In the genomic region with DNA sequence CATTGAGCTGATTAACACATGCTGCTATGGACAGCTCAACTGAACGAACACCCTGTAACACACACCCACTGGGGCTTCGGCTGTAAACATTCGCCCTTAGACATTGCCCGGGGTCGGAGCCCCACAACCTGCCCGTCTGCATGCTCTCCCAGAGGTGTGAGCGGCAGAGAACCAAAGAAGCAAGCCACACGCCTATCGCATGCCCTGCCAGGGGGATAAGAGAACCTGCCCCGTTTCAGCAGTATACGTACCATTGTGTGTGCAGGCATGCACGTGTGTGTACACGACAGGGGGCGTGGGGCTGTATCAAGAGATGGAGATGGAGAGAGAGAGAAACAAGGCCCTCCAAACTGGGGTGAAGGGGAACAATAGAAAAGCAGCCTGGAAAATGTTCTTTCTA, we compare ENCODE assay signal across 26 cellular contexts.
"Had no signal": no experiment of that assay in that cellular context is flagged by ENCODE, and none has a peak within 500 bp of the region (broad histone marks: within the 10 kb centered on the region; RNA-seq: fewer than 3 reads in every experiment).

No MANE protein-coding gene starts in this region.

- H3K27ac ChIP-seq: stomach, suprapubic skin, testis, thoracic aorta, thyroid gland, tibial artery, tibial nerve, transverse colon, upper lobe of left lung, upper lobe of right lung, uterus, vagina had no signal

- H3K9me3 ChIP-seq: stomach, suprapubic skin, testis, thoracic aorta, thyroid gland, tibial artery, tibial nerve, transverse colon, upper lobe of left lung, upper lobe of right lung, uterus, vagina had no signal

- H3K4me1 ChIP-seq: stomach, suprapubic skin, testis, thyroid gland, tibial artery, tibial nerve, transverse colon, upper lobe of left lung, upper lobe of right lung, uterus, vagina had no signal

- H3K36me3 ChIP-seq: stomach, suprapubic skin, thoracic aorta, thyroid gland, tibial artery, tibial nerve, transverse colon, upper lobe of left lung, upper lobe of right lung, uterus, vagina had no signal

- H3K27me3 ChIP-seq: stomach, suprapubic skin, testis, thyroid gland, tibial artery, tibial nerve, transverse colon, upper lobe of left lung, upper lobe of right lung, uterus, vagina had no signal

- ATAC-seq: stimulated activated effector memory CD8-positive, alpha-beta T cell treated with anti-CD3 and anti-CD28 coated beads, Interleukin-12 subunit alpha, Interleukin-12 subunit beta, amount 100 ng/mL, for 72 hours; stimulated activated memory B cell treated with anti-CD40 and anti-IgM and Interleukin-4, amounts not matched to agents 10 μg/mL and 1 μg/mL and 100 μg/mL, for 72 hours; stimulated activated naive B cell treated with anti-CD40 and anti-IgM and Interleukin-4, amounts not matched to agents 10 μg/mL and 1 μg/mL and 100 μg/mL, for 72 hours; stimulated activated naive CD8-positive, alpha-beta T cell treated with anti-CD3 and anti-CD28 coated beads, Interleukin-15, amount 100 ng/mL, for 72 hours; stimulated activated naive CD8-positive, alpha-beta T cell treated with anti-CD3 and anti-CD28 coated beads, Interleukin-15, Interleukin-2, amounts not matched to agents 100 U/mL and 50 U/mL, for 24 hours; upper lobe of right lung had no signal

- H3K4me3 ChIP-seq: stomach, suprapubic skin, testis, thoracic aorta, thyroid gland, tibial artery, tibial nerve, transverse colon, upper lobe of left lung, upper lobe of right lung, uterus, vagina had no signal

- DNase-seq: stimulated activated CD4-positive, alpha-beta T cell treated with anti-CD3 and anti-CD28 coated beads, Interleukin-2, amount 100 ng/mL, for 48 hours; stimulated activated CD4-positive, alpha-beta T cell treated with anti-CD3 and anti-CD28 coated beads, Interleukin-4, amount 100 ng/mL, for 1 hour; stimulated activated CD4-positive, alpha-beta T cell treated with anti-CD3 and anti-CD28 coated beads, Interleukin-4, amount 100 ng/mL, for 24 hours; stimulated activated CD4-positive, alpha-beta T cell treated with anti-CD3 and anti-CD28 coated beads, Interleukin-4, amount 100 ng/mL, for 4 hours; stimulated activated CD8-positive, alpha-beta memory T cell treated with anti-CD3 and anti-CD28 coated beads, Interleukin-4, amount 100 ng/mL, for 48 hours; stimulated activated naive B cell treated with anti-CD40 and anti-IgM and Interleukin-4, amounts not matched to agents 10 μg/mL and 1 μg/mL and 100 μg/mL, for 72 hours; stimulated activated naive CD4-positive, alpha-beta T cell; stimulated activated naive CD4-positive, alpha-beta T cell treated with Interleukin-2 at 50 U/mL for 16 hours; stimulated activated naive CD8-positive, alpha-beta T cell treated with anti-CD3 and anti-CD28 coated beads, Interleukin-15, amount 100 ng/mL, for 72 hours; stimulated activated naive CD8-positive, alpha-beta T cell treated with anti-CD3 and anti-CD28 coated beads, Interleukin-15, Interleukin-2, amounts not matched to agents 100 U/mL and 50 U/mL, for 24 hours; stomach; substantia nigra; testis; thyroid gland; tibial artery; transverse colon; trophoblast cell; upper lobe of right lung; uterus had no signal
